In the genomic region with DNA sequence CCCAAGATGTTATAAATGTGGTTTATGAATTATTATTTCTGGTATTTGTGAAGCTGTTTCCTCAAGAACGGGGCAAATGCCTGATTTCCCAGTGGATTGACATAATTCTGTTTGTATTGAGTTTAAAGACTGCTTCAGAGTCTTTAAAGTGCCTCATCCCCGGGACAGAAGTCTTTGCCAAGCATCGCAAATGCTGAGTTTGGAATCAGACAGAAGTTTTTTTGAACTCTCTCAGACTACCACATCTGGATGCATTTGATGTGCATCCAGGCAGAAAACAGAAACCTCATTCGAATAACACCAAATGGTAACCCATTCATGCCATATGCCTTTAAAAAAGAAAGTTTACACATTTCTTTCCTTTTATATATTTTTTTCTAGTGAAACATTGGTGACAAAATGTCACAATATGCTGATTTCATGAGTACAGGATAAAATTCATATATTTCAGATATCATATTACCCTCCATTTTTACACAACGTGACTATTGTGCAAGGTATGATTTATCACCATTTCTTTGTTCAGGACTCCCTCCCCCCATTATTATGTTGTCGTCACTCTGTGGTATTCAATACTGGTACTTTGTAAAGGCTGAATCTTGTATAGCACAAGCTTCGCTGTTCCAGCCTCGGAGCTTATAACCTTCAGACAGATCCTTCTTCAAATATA, we compare ENCODE assay signal across 11 cellular contexts.
A peak's percentile ranks its signal among the peaks of the same experiment; 100 is the strongest.
DNase-seq lines count a peak whose midpoint lies in the region; ATAC-seq and TF ChIP-seq lines count a peak whose summit lies in the region.
"Had no signal": no experiment of that assay in that cellular context is flagged by ENCODE, and none has a peak within 500 bp of the region (broad histone marks: within the 10 kb centered on the region; RNA-seq: fewer than 3 reads in every experiment).

No MANE protein-coding gene starts in this region.

- H3K9me3 ChIP-seq in breast epithelium, result no peaks in the 10 kb centered on the region

- no peak for TF ChIP-seq CTCF in breast epithelium (IDR thresholded peaks at IDR 0.05)

- intact Hi-C loops in breast epithelium (cut with DNase I; ENCODE audit: low total_unique reads), result no loop called here
- intact Hi-C loops in activated CD4-positive, alpha-beta memory T cell treated with anti-CD3 and anti-CD28 coated beads for 36 hours (cut with micrococcal nuclease), result no loop called here

- no peak for TF ChIP-seq POLR2A in breast epithelium (IDR thresholded peaks at IDR 0.05)

- CTCF ChIA-PET in activated CD4-positive, alpha-beta memory T cell treated with anti-CD3 and anti-CD28 coated beads for 36 hours (lab: Charles Lee), result no interaction called here

- H3K27ac Mint-ChIP-seq in naive B cell, result no peak overlapping the region
- no peak overlapping the region for H3K27ac Mint-ChIP-seq in activated CD4-positive, alpha-beta memory T cell treated with anti-CD3 and anti-CD28 coated beads for 36 hours
- H3K27ac Mint-ChIP-seq: H9 had no signal

- peak overlapping the region; percentile 56 to 68 for H3K27ac ChIP-seq in breast epithelium

- POLR2A ChIA-PET in activated CD4-positive, alpha-beta memory T cell treated with anti-CD3 and anti-CD28 coated beads for 36 hours (lab: Charles Lee), result no interaction called here

- peaks cover 34 to 50% (median 46%) of the 10 kb centered on the region in 3 donors for H3K4me1 Mint-ChIP-seq in naive B cell
- H3K4me1 Mint-ChIP-seq in activated CD4-positive, alpha-beta memory T cell treated with anti-CD3 and anti-CD28 coated beads for 36 hours (ENCODE audit: low read depth), result peaks cover 6% of the 10 kb centered on the region

- ATAC-seq in naive B cell (ENCODE audit: low read depth in 2 of 2) (peak; percentile 3 to 11), GM21515 (IDR thresholded peaks at IDR 0.05; ENCODE audit: unreplicated experiment) (no peak), HG03159 (IDR thresholded peaks at IDR 0.05; ENCODE audit: unreplicated experiment) (no peak)

- no peaks in the 10 kb centered on the region for H3K27me3 Mint-ChIP-seq in naive B cell
- peaks cover 19% of the 10 kb centered on the region for H3K27me3 Mint-ChIP-seq in activated CD4-positive, alpha-beta memory T cell treated with anti-CD3 and anti-CD28 coated beads for 36 hours

- no peak overlapping the region for H3K4me3 ChIP-seq in breast epithelium

- no peaks in the 10 kb centered on the region for H3K27me3 ChIP-seq in breast epithelium

- H3K9me3 Mint-ChIP-seq in naive B cell, result no peaks in the 10 kb centered on the region
- H3K9me3 Mint-ChIP-seq in activated CD4-positive, alpha-beta memory T cell treated with anti-CD3 and anti-CD28 coated beads for 36 hours, result no peaks in the 10 kb centered on the region
- H3K9me3 Mint-ChIP-seq: H9, neural crest cell had no signal

- DNase-seq in GM03348 (ENCODE audit: low spot score) (peak; percentile 24), NCI-H146 (lab: John Stamatoyannopoulos, UW) (peak; percentile 82), breast epithelium (ENCODE audit: low spot score in 2 of 2) (no peak), naive B cell (no peak)
- no peak for DNase-seq in activated CD4-positive, alpha-beta memory T cell treated with anti-CD3 and anti-CD28 coated beads for 36 hours
- DNase-seq: activated naive CD4-positive, alpha-beta T cell treated with Interleukin-2 at 50 U/mL for 16 hours; glutamatergic neuron; H9 had no signal

- no peaks in the 10 kb centered on the region for H3K36me3 ChIP-seq in breast epithelium

- peaks cover 0 to 31% of the 10 kb centered on the region in 2 donors for H3K4me1 ChIP-seq in breast epithelium

- no peak overlapping the region for H3K4me3 Mint-ChIP-seq in naive B cell
- no peak overlapping the region for H3K4me3 Mint-ChIP-seq in activated CD4-positive, alpha-beta memory T cell treated with anti-CD3 and anti-CD28 coated beads for 36 hours
- H3K4me3 Mint-ChIP-seq: H9, neural crest cell had no signal

- H3K36me3 Mint-ChIP-seq in naive B cell, result no peaks in the 10 kb centered on the region
- H3K36me3 Mint-ChIP-seq in activated CD4-positive, alpha-beta memory T cell treated with anti-CD3 and anti-CD28 coated beads for 36 hours, result no peaks in the 10 kb centered on the region

Comparison
In these comparisons a context has a peak if more than half of its experiments do, and no peak if none do; other contexts are left out.
1. DNase-seq: peak in GM03348 (single experiment) and NCI-H146 (single experiment); none in breast epithelium (0 of 2), naive B cell (single experiment) and activated CD4-positive, alpha-beta memory T cell treated with anti-CD3 and anti-CD28 coated beads for 36 hours (single experiment).
2. ATAC-seq: peak in naive B cell (2 of 2); none in GM21515 (single experiment) and HG03159 (single experiment).